8 cellular contexts compared by ENCODE assay signal in genomic region chr12:112130461-112130998, GRCh38. TPM values are rescaled to one million over a fixed set of nuclear protein-coding genes. Genes with fewer than 3 reads are reported as not detected.
A peak's percentile ranks its signal among the peaks of the same experiment; 100 is the strongest.
DNase-seq lines count a peak whose midpoint lies in the region; ATAC-seq, FAIRE-seq and TF ChIP-seq lines count a peak whose summit lies in the region.

No MANE protein-coding gene starts in this region.

- BruUV-seq in MCF 10A (replicated peaks; lab: Mats Ljungman, UMichigan): no TSS peak

- H3K4me3 Mint-ChIP-seq in MCF 10A (ENCODE audit: unreplicated experiment): no peak overlapping the region

- DNase-seq in breast epithelium (ENCODE audit: low spot score in 2 of 2) (no peak), MCF 10A (ENCODE audit: unreplicated experiment) (no peak), adrenal gland (no peak), urothelium cell line (ENCODE audit: low spot score) (no peak), ovary (no peak)

- TF ChIP-seq EP300 in ovary (IDR thresholded peaks at IDR 0.05): no peak

- H3K36me3 Mint-ChIP-seq in MCF 10A (ENCODE audit: insufficient read depth, unreplicated experiment): peaks cover 30% of the 10 kb centered on the region

- H3K27me3 ChIP-seq in breast epithelium (no peaks in the 10 kb centered on the region), HUES48 (ENCODE audit: control insufficient read depth, insufficient read depth, low read length) (no peaks in the 10 kb centered on the region), adrenal gland (no peaks in the 10 kb centered on the region), mucosa of rectum (ENCODE audit: control insufficient read depth in 2 of 2, insufficient read depth in 2 of 2, low read length in 2 of 2) (no peaks in the 10 kb centered on the region), ovary (no peaks in the 10 kb centered on the region)

- POLR2A ChIA-PET in MCF 10A (lab: Yijun Ruan, JAX): interaction anchor here (1.0 to 15.7 kb wide), 3 partner anchors 8 to 19 kb away, joined by 3 to 530 read pairs (median 21); partner anchors contain the start of gene NAA25

- no peaks in the 10 kb centered on the region for H3K27me3 Mint-ChIP-seq in MCF 10A (ENCODE audit: insufficient read depth, unreplicated experiment)

- WGBS in adrenal gland, 4 donors: 31 to 41% (median 35%) methylated on average over 2 of the region's 2 CpGs
- WGBS in ovary, 3 donors: 9 to 22% (median 17%) methylated on average over 2 of the region's 2 CpGs

- H3K4me1 Mint-ChIP-seq in MCF 10A (ENCODE audit: insufficient read depth, unreplicated experiment): peaks cover 6% of the 10 kb centered on the region

- H3K36me3 ChIP-seq in breast epithelium (no peaks in the 10 kb centered on the region), HUES48 (ENCODE audit: control insufficient read depth, insufficient read depth, low read length) (peaks cover 33% of the 10 kb centered on the region), adrenal gland (replicated peaks in 1 of 2) (peaks cover 0 to 11% of the 10 kb centered on the region in 2 donors), mucosa of rectum (ENCODE audit: control insufficient read depth in 2 of 2, insufficient read depth in 2 of 2, low read length in 2 of 2) (peaks cover 11 to 17% of the 10 kb centered on the region in 2 donors), ovary (no peaks in the 10 kb centered on the region)

- no peak overlapping the region for H3K27ac Mint-ChIP-seq in MCF 10A (ENCODE audit: low read depth, unreplicated experiment)

- H3K4me1 ChIP-seq in breast epithelium: peaks cover 0 to 20% of the 10 kb centered on the region in 2 donors
- H3K4me1 ChIP-seq in HUES48 (ENCODE audit: control insufficient read depth, insufficient read depth, low read length): no peaks in the 10 kb centered on the region; the same call in none of the 2 replicates
- H3K4me1 ChIP-seq in adrenal gland (replicated peaks in 1 of 2): peaks cover 26 to 55% of the 10 kb centered on the region in 2 donors
- peaks cover 9 to 19% of the 10 kb centered on the region in 2 donors for H3K4me1 ChIP-seq in mucosa of rectum (ENCODE audit: control insufficient read depth in 2 of 2, insufficient read depth in 2 of 2, low read length in 2 of 2)
- peaks cover 7% of the 10 kb centered on the region for H3K4me1 ChIP-seq in ovary (ENCODE audit: insufficient read depth)

- no peak for FAIRE-seq in urothelium cell line (lab: Jason Lieb, UNC)

- CTCF ChIA-PET in MCF 10A (lab: Yijun Ruan, JAX): interaction anchor here (0.7 to 1.3 kb wide), 4 partner anchors 22 to 256 kb away, joined by 3 to 4 read pairs (median 3); no protein-coding TSS in a partner anchor

- H3K27ac ChIP-seq in breast epithelium: peak overlapping the region; percentile 73
- peak overlapping the region; percentile 5 for H3K27ac ChIP-seq in HUES48 (ENCODE audit: low read depth, low read length)
- H3K27ac ChIP-seq in adrenal gland: peak overlapping the region; percentile 14 to 63 (median 55)
- H3K27ac ChIP-seq in mucosa of rectum (ENCODE audit: low read depth in 2 of 2, low read length in 2 of 2): peak overlapping the region; percentile 62 to 79
- no peak overlapping the region for H3K27ac ChIP-seq in ovary

- TF ChIP-seq CTCF in breast epithelium (IDR thresholded peaks at IDR 0.05) (no peak), MCF 10A (IDR thresholded peaks at IDR 0.05; ENCODE audit: unreplicated experiment) (no peak), adrenal gland (IDR thresholded peaks at IDR 0.05) (no peak), ovary (IDR thresholded peaks at IDR 0.05) (no peak)

- no peak for ATAC-seq in HG03442 (IDR thresholded peaks at IDR 0.05; ENCODE audit: unreplicated experiment)

- intact Hi-C loops in breast epithelium (cut with DNase I; ENCODE audit: low total_unique reads) (no loop called here), MCF 10A (cut with micrococcal nuclease) (no loop called here), adrenal gland (cut with DNase I) (no loop called here), ovary (cut with DNase I) (no loop called here)

- H3K9me3 ChIP-seq in breast epithelium (no peaks in the 10 kb centered on the region), HUES48 (ENCODE audit: control insufficient read depth, insufficient read depth, low read length) (no peaks in the 10 kb centered on the region), adrenal gland (replicated peaks in 1 of 3) (no peaks in the 10 kb centered on the region), mucosa of rectum (ENCODE audit: control insufficient read depth in 2 of 2, low read length in 2 of 2) (no peaks in the 10 kb centered on the region), ovary (no peaks in the 10 kb centered on the region)

- TF ChIP-seq POLR2A in breast epithelium (IDR thresholded peaks at IDR 0.05) (no peak), adrenal gland (IDR thresholded peaks at IDR 0.05) (no peak), ovary (IDR thresholded peaks at IDR 0.05) (no peak)

- H3K9ac ChIP-seq in HUES48 (ENCODE audit: low read depth, low read length) (no peak overlapping the region), mucosa of rectum (ENCODE audit: low read depth in 1 of 2, low read length in 2 of 2) (peak overlapping the region; percentile 34 to 35)

- H3K4me3 ChIP-seq in breast epithelium (peak overlapping the region in 1 of 3 donors; percentile 37), HUES48 (ENCODE audit: low read depth, low read length) (no peak overlapping the region), adrenal gland (peak overlapping the region in 1 of 4 donors; percentile 27), mucosa of rectum (ENCODE audit: low read length in 2 of 2) (peak overlapping the region; percentile 33 to 51), ovary (no peak overlapping the region)

- no peaks in the 10 kb centered on the region for H3K9me3 Mint-ChIP-seq in MCF 10A (ENCODE audit: unreplicated experiment)

RNA-seq across cellular contexts. Expression of gene TRAFD1, which starts 5.2 kb away (rescaled TPM):
- 10 to 100 TPM; 25.9 to 64.2 (median 54.4) TPM for total RNA-seq in breast epithelium
- total RNA-seq in MCF 10A (2022): 23.4 and 29.7 TPM in 2 replicates
- 10 to 100 TPM; 18.2 to 45.9 (median 30.0) TPM for total RNA-seq in adrenal gland
- polyA plus RNA-seq in adrenal gland: 10 to 100 TPM; 11.4 to 25.7 (median 13.9) TPM
- 10 to 100 TPM; 13.9 to 27.4 (median 25.5) TPM for total RNA-seq in ovary
- polyA plus RNA-seq in ovary: 10 to 100 TPM; 21.2 to 49.6 TPM

RNA-seq across cellular contexts. Expression of gene NAA25, which starts 21.9 kb away (rescaled TPM):
- total RNA-seq in breast epithelium (10 to 100 TPM; 16.8 to 48.3 (median 37.0) TPM), MCF 10A (2022) (37.1 and 39.2 TPM in 2 replicates), adrenal gland (10 to 100 TPM in 7 of 8 donors, 1 to 10 TPM in 1; 9.4 to 32.6 (median 21.2) TPM), ovary (10 to 100 TPM; 20.9 to 36.9 (median 26.1) TPM)
- polyA plus RNA-seq in adrenal gland (10 to 100 TPM in 1 of 3 donors, 1 to 10 TPM in 2; 7.2 to 31.8 (median 7.2) TPM), ovary (10 to 100 TPM in 1 of 2 donors, 1 to 10 TPM in 1; 5.7 to 12.3 TPM)

Comparison
In these comparisons a context has a peak if more than half of its experiments do, and no peak if none do; other contexts are left out.
1. H3K27ac ChIP-seq: peak in breast epithelium (2 of 2), HUES48 (single experiment), adrenal gland (5 of 5) and mucosa of rectum (2 of 2); none in ovary (0 of 2).
2. H3K4me3 ChIP-seq: peak in mucosa of rectum (2 of 2); none in HUES48 (single experiment) and ovary (single experiment).